8 cellular contexts compared by ENCODE assay signal in the genomic region with DNA sequence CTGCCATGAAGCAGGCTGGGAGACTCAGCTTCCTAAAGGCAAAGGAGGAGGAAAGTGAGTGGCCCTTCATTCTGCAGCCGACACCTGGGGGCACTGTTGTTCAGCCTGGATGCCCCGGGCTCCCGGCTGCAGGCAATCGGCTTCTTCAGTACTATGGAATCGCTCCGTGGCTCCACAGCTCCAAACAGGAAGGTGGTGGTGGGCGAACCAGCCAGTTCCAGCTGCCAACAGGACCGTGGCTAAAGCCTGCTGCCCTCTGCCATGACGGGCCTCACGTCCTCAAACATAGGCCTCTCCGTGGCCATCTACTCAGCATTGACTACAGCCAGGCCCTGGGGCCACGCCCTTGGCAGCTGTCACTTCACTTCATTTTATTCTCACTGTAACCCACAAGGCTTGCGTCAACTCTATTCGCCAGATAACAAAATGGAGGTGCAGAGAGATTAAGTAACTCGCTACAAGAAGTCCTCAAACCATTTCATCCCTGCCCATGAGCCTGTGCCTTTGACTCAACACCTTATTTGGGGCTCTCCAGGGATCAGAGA. TPM values are rescaled to one million over a fixed set of nuclear protein-coding genes. Genes with fewer than 3 reads are reported as not detected.
A peak's percentile ranks its signal among the peaks of the same experiment; 100 is the strongest.
DNase-seq lines count a peak whose midpoint lies in the region; ATAC-seq, FAIRE-seq and TF ChIP-seq lines count a peak whose summit lies in the region.

No MANE protein-coding gene starts in this region.

- H3K9ac ChIP-seq in GM23248: no peak overlapping the region
- no peak overlapping the region for H3K9ac ChIP-seq in kidney (ENCODE audit: low read length in 2 of 2)

- no peak for ATAC-seq in GM19463 (IDR thresholded peaks at IDR 0.05; ENCODE audit: unreplicated experiment)

- H3K27me3 ChIP-seq in GM23248 (replicated peaks; ENCODE audit: insufficient read depth): peaks cover 33% of the 10 kb centered on the region

- in situ Hi-C loops in GM23248 (cut with MboI): no loop called here
- in situ Hi-C loops in astrocyte of the spinal cord (cut with HindIII; ENCODE audit: low sequenced_read_pairs): no loop called here

- peak overlapping the region; percentile 31; the same call in 1 of the 2 replicates for H2AFZ ChIP-seq in GM23248

- H3K27ac ChIP-seq in GM23248 (no peak overlapping the region), kidney (ENCODE audit: low read depth in 2 of 2, low read length in 2 of 2) (no peak overlapping the region)

- intact Hi-C loops in kidney (cut with DNase I): no loop called here

- 40 to 42% methylated on average over 15 of the region's 15 CpGs for WGBS in GM23248 (ENCODE audit: low coverage in 1 of 2, low lambda C conversion rate in 2 of 2, missing lambda C conversion rate in 2 of 2), 2 experiments

- no peak overlapping the region for H3K4me3 ChIP-seq in GM23248
- no peak overlapping the region for H3K4me3 ChIP-seq in astrocyte of the spinal cord (ENCODE audit: low read depth, low read length)
- H3K4me3 ChIP-seq in kidney (ENCODE audit: low read length in 2 of 2): no peak overlapping the region

- H3K4me2 ChIP-seq in GM23248 (ENCODE audit: unreplicated experiment): peak overlapping the region; percentile 40

- TF ChIP-seq CTCF in astrocyte of the spinal cord (IDR thresholded peaks at IDR 0.05; ENCODE audit: low read depth, low read length) (peak; percentile 73), kidney (IDR thresholded peaks at IDR 0.05; ENCODE audit: borderline replicate concordance, extremely low read depth, insufficient read depth) (peak; percentile 38)

- H3K4me1 ChIP-seq in GM23248 (ENCODE audit: insufficient read depth) (no peaks in the 10 kb centered on the region), kidney (ENCODE audit: control insufficient read depth in 1 of 2, insufficient read depth in 1 of 2, low read depth in 1 of 2, low read length in 2 of 2) (peaks cover 0 to 2% of the 10 kb centered on the region in 2 donors)

- no peaks in the 10 kb centered on the region for H3F3A ChIP-seq in GM23248 (ENCODE audit: insufficient read depth)

- no peaks in the 10 kb centered on the region for H3K79me2 ChIP-seq in GM23248 (ENCODE audit: insufficient read depth)

- no peaks in the 10 kb centered on the region for H3K36me3 ChIP-seq in GM23248 (ENCODE audit: low read depth)
- H3K36me3 ChIP-seq in kidney (ENCODE audit: control insufficient read depth in 1 of 2, insufficient read depth in 2 of 2, low read length in 2 of 2): no peaks in the 10 kb centered on the region

- H3K9me3 ChIP-seq in GM23248 (ENCODE audit: low read depth) (no peaks in the 10 kb centered on the region), kidney (ENCODE audit: control insufficient read depth in 1 of 2, low read length in 2 of 2) (peaks cover 3 to 8% of the 10 kb centered on the region in 2 donors)

- no peaks in the 10 kb centered on the region for H3K9me2 ChIP-seq in GM23248 (ENCODE audit: insufficient read depth)

- DNase-seq in CMK (ENCODE audit: low read depth): peak; percentile 56
- DNase-seq in GM23248: peak; percentile 70
- peak; percentile 13 for DNase-seq in NCI-H128 (lab: John Stamatoyannopoulos, UW; ENCODE audit: unreplicated experiment)
- DNase-seq in T-helper 22 cell (ENCODE audit: low read depth): peak; percentile 16
- peak; percentile 53 for DNase-seq in astrocyte of the spinal cord (ENCODE audit: low read depth, low spot score)
- no peak for DNase-seq in kidney
- DNase-seq in stimulated activated CD4-positive, alpha-beta T cell treated with anti-CD3 and anti-CD28 coated beads, TNF-alpha, amount 100 ng/mL, for 1 hour (ENCODE audit: low read depth in 3 of 3, low spot score in 1 of 3): peak in 2 of 3 donors; percentile 13 to 50

- FAIRE-seq in kidney (lab: Jason Lieb, UNC): no peak

- H4K20me1 ChIP-seq in GM23248 (ENCODE audit: insufficient read depth): no peaks in the 10 kb centered on the region

RNA-seq across cellular contexts. Expression of gene PAX5, which starts 38.1 kb away (rescaled TPM):
- total RNA-seq in GM23248 (2014; rRNA removed; shearing (Covaris generic)): not detected in 2 replicates
- 0.09 TPM in 1 of 2 replicates, not detected in the other for polyA plus RNA-seq in GM23248 (2016; fragmentation: Nextera tagmentation; extraction: Ambion mirVana)
- total RNA-seq in kidney: 2.7 TPM
- not detected for polyA plus RNA-seq in kidney (ENCODE audit: insufficient read depth, low read depth, low replicate concordance)
